In the genomic region with DNA sequence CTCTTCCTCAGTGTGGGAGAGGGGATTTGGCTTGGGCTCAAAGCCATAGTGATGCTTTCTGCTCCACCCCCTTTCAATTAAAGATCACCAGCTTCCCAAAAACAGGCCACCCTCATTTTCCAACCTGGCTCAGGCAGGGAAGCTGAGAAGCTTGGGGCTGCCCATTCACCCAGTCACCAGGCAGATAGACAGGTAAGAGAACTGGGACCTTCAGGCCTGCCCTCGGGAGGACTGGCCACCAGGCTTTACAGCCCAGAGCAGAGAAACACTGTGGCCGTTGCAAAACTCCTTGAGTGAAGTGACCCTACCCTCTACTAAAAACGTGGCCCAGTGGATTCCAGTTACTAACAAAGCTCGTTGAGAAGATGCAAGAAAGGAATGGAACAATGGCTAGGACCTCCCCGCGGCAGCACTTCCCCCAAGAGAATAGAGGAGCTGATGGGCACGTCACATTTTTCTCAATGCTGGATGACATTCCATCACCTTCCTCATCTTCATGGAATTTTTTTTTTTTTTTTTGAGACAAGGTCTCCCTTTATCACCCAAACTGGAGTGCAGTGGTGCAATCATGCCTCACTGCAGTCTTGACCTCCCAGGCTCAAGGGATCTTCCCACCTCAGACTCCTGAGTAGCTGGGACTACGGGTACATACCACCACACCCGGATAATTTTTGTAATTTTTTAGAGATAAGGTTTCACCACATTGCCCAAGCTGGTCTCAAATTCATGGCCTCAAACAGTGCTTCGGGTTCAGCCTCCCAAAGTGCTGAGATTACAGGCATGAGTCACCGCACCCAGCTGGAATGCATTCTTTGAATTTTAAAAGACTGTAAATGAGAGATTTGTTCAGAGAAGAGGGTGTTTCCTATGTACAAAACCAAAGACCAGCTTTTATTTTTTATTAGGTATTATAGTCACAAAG, we compare ENCODE assay signal across 1 cellular context.
TF ChIP-seq lines count a peak whose summit lies in the region.

No MANE protein-coding gene starts in this region.

TF ChIP-seq in WTC11, 78 proteins besides CTCF, POLR2A, EP300 and RAD21 (continued from another document):
- TF ChIP-seq, protein P1, sequence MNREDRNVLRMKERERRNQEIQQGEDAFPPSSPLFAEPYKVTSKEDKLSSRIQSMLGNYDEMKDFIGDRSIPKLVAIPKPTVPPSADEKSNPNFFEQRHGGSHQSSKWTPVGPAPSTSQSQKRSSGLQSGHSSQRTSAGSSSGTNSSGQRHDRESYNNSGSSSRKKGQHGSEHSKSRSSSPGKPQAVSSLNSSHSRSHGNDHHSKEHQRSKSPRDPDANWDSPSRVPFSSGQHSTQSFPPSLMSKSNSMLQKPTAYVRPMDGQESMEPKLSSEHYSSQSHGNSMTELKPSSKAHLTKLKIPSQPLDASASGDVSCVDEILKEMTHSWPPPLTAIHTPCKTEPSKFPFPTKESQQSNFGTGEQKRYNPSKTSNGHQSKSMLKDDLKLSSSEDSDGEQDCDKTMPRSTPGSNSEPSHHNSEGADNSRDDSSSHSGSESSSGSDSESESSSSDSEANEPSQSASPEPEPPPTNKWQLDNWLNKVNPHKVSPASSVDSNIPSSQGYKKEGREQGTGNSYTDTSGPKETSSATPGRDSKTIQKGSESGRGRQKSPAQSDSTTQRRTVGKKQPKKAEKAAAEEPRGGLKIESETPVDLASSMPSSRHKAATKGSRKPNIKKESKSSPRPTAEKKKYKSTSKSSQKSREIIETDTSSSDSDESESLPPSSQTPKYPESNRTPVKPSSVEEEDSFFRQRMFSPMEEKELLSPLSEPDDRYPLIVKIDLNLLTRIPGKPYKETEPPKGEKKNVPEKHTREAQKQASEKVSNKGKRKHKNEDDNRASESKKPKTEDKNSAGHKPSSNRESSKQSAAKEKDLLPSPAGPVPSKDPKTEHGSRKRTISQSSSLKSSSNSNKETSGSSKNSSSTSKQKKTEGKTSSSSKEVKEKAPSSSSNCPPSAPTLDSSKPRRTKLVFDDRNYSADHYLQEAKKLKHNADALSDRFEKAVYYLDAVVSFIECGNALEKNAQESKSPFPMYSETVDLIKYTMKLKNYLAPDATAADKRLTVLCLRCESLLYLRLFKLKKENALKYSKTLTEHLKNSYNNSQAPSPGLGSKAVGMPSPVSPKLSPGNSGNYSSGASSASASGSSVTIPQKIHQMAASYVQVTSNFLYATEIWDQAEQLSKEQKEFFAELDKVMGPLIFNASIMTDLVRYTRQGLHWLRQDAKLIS (CRISPR knock-in tag; IDR thresholded peaks at IDR 0.05; ENCODE audit: borderline replicate concordance) = no peak
- TF ChIP-seq, protein P2, sequence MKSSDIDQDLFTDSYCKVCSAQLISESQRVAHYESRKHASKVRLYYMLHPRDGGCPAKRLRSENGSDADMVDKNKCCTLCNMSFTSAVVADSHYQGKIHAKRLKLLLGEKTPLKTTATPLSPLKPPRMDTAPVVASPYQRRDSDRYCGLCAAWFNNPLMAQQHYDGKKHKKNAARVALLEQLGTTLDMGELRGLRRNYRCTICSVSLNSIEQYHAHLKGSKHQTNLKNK (CRISPR knock-in tag; IDR thresholded peaks at IDR 0.05) = no peak
- TF ChIP-seq, protein P3, sequence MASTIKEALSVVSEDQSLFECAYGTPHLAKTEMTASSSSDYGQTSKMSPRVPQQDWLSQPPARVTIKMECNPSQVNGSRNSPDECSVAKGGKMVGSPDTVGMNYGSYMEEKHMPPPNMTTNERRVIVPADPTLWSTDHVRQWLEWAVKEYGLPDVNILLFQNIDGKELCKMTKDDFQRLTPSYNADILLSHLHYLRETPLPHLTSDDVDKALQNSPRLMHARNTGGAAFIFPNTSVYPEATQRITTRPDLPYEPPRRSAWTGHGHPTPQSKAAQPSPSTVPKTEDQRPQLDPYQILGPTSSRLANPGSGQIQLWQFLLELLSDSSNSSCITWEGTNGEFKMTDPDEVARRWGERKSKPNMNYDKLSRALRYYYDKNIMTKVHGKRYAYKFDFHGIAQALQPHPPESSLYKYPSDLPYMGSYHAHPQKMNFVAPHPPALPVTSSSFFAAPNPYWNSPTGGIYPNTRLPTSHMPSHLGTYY (CRISPR knock-in tag; IDR thresholded peaks at IDR 0.05) = no peak
